In genomic region chr22:44436656-44437492, GRCh38 we compare ENCODE assay signal across 1 cellular context.
TF ChIP-seq lines count a peak whose summit lies in the region.

No MANE protein-coding gene starts in this region.

TF ChIP-seq in GM23338, 12 proteins besides CTCF, POLR2A, EP300 and RAD21:
- TF ChIP-seq REST (IDR thresholded peaks at IDR 0.05; ENCODE audit: unreplicated experiment), result no peak
- no peak for TF ChIP-seq ETS1 (IDR thresholded peaks at IDR 0.05)
- TF ChIP-seq EZH2 (IDR thresholded peaks at IDR 0.05; ENCODE audit: low read depth, unreplicated experiment), result no peak
- TF ChIP-seq EZH2phosphoT487 (IDR thresholded peaks at IDR 0.05; ENCODE audit: unreplicated experiment), result no peak
- no peak for TF ChIP-seq CREB1 (CRISPR knock-in tag; IDR thresholded peaks at IDR 0.05; ENCODE audit: low read depth)
- TF ChIP-seq JUNB (IDR thresholded peaks at IDR 0.05; ENCODE audit: unreplicated experiment), result no peak
- TF ChIP-seq STAT1 (IDR thresholded peaks at IDR 0.05; ENCODE audit: unreplicated experiment), result no peak
- no peak for TF ChIP-seq ZNF462 (CRISPR knock-in tag; IDR thresholded peaks at IDR 0.05)
- no peak for TF ChIP-seq ZNF331 (CRISPR knock-in tag; IDR thresholded peaks at IDR 0.05; ENCODE audit: low read depth)
- no peak for TF ChIP-seq ZNF114 (CRISPR knock-in tag; IDR thresholded peaks at IDR 0.05)
- TF ChIP-seq POLR2AphosphoS5 (IDR thresholded peaks at IDR 0.05; ENCODE audit: low read depth), result no peak
